17 cellular contexts compared by ENCODE assay signal in the genomic region with DNA sequence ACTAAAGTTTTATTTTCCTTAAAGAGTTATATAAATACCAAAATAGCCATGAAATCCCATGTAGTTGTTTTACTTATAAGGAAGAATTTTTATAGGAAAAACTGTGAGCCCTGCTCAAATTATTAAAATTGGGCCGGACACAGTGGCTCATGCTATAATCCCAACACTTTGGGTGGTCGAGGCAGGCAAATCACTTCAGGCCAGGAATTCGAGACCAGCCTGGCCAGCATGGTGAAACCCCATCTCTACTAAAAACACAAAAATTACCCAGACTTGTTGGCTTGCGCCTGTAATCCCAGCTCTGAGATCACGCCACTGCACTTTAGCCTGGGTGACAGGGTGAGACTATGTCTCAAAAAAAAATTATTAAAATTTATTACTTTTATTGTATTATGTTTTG.
A peak's percentile ranks its signal among the peaks of the same experiment; 100 is the strongest.
DNase-seq lines count a peak whose midpoint lies in the region; ATAC-seq and TF ChIP-seq lines count a peak whose summit lies in the region.
"Had no signal": no experiment of that assay in that cellular context is flagged by ENCODE, and none has a peak within 500 bp of the region (broad histone marks: within the 10 kb centered on the region; RNA-seq: fewer than 3 reads in every experiment).

No MANE protein-coding gene starts in this region.

- peak overlapping the region in 7 of 11 experiments; percentile 45 to 72 (median 52); a peak in 13 of 22 replicates for H3K4me2 ChIP-seq in BLaER1 treated with 17β-estradiol and CSF1 and Interleukin-3, amounts not matched to agents 10 nM and 100 nM

- peaks cover 13 to 33% (median 31%) of the 10 kb centered on the region in 3 donors for H3K4me1 Mint-ChIP-seq in CD8-positive, alpha-beta memory T cell
- peaks cover 76% of the 10 kb centered on the region for H3K4me1 Mint-ChIP-seq in activated T-helper 1 cell treated with anti-CD3 and anti-CD28 coated beads, Interleukin-12 subunit alpha, Interleukin-12 subunit beta, Interleukin-2, Interleukin-4 antibody, amounts not matched to agents 30 ng/mL and 10 ng/mL and 1 ng/mL, durations not matched to agents 14 hours and 24 hours and 36 hours (ENCODE audit: low read depth)
- H3K4me1 Mint-ChIP-seq in memory B cell (peaks cover 26% of the 10 kb centered on the region), type B pancreatic cell (ENCODE audit: unreplicated experiment) (no peaks in the 10 kb centered on the region)

- no peaks in the 10 kb centered on the region for H3K27me3 ChIP-seq in BLaER1 treated with 17β-estradiol and CSF1 and Interleukin-3, amounts not matched to agents 10 nM and 100 nM
- H3K27me3 ChIP-seq in CD8-positive, alpha-beta memory T cell (ENCODE audit: insufficient read depth, low read length, poor library complexity, severe bottlenecking), result no peaks in the 10 kb centered on the region
- H3K27me3 ChIP-seq: colonic mucosa, ovary, right lobe of liver, transverse colon had no signal

- H3K9me3 Mint-ChIP-seq in CD8-positive, alpha-beta memory T cell, result no peaks in the 10 kb centered on the region
- H3K9me3 Mint-ChIP-seq in activated T-helper 1 cell treated with anti-CD3 and anti-CD28 coated beads, Interleukin-12 subunit alpha, Interleukin-12 subunit beta, Interleukin-2, Interleukin-4 antibody, amounts not matched to agents 30 ng/mL and 10 ng/mL and 1 ng/mL, durations not matched to agents 14 hours and 24 hours and 36 hours, result peaks cover 21% of the 10 kb centered on the region
- peaks cover 5% of the 10 kb centered on the region for H3K9me3 Mint-ChIP-seq in memory B cell
- H3K9me3 Mint-ChIP-seq in type B pancreatic cell, result no peaks in the 10 kb centered on the region

- no peak for DNase-seq in CD8-positive, alpha-beta memory T cell
- DNase-seq in activated T-helper 1 cell treated with anti-CD3 and anti-CD28 coated beads, Interleukin-12 subunit alpha, Interleukin-12 subunit beta, Interleukin-2, Interleukin-4 antibody, amounts not matched to agents 30 ng/mL and 10 ng/mL and 1 ng/mL, durations not matched to agents 14 hours and 24 hours and 36 hours (ENCODE audit: low spot score), result no peak
- DNase-seq in memory B cell (ENCODE audit: low spot score in 2 of 2) (no peak), hippocampal formation (lab: John Stamatoyannopoulos, UW) (no peak), type B pancreatic cell (ENCODE audit: extremely low spot score, unreplicated experiment) (no peak)
- DNase-seq: activated gamma-delta T cell treated with Interleukin-2 at 50 U/mL for 16 hours; colonic mucosa; GDM1; lower lobe of right lung; NCI-H774; ovary; right lobe of liver; stimulated activated naive CD4-positive, alpha-beta T cell treated with Interleukin-2 at 50 U/mL for 16 hours; transverse colon had no signal

- no peak for ATAC-seq in memory B cell (ENCODE audit: low read depth)
- no peak for ATAC-seq in GM21447 (IDR thresholded peaks at IDR 0.05; ENCODE audit: unreplicated experiment)

- no peaks in the 10 kb centered on the region for H3K27me3 Mint-ChIP-seq in CD8-positive, alpha-beta memory T cell
- no peaks in the 10 kb centered on the region for H3K27me3 Mint-ChIP-seq in activated T-helper 1 cell treated with anti-CD3 and anti-CD28 coated beads, Interleukin-12 subunit alpha, Interleukin-12 subunit beta, Interleukin-2, Interleukin-4 antibody, amounts not matched to agents 30 ng/mL and 10 ng/mL and 1 ng/mL, durations not matched to agents 14 hours and 24 hours and 36 hours (ENCODE audit: insufficient read depth)
- H3K27me3 Mint-ChIP-seq in memory B cell (no peaks in the 10 kb centered on the region), type B pancreatic cell (no peaks in the 10 kb centered on the region)

- H3K27ac ChIP-seq in BLaER1 treated with 17β-estradiol and CSF1 and Interleukin-3, amounts not matched to agents 10 nM and 100 nM, result peak overlapping the region; percentile 46 to 85 (median 74); a peak in 21 of 22 replicates
- H3K27ac ChIP-seq in CD8-positive, alpha-beta memory T cell (ENCODE audit: low read depth, low read length), result no peak overlapping the region
- H3K27ac ChIP-seq: colonic mucosa, lower lobe of right lung, ovary, right lobe of liver had no signal

- H3K36me3 ChIP-seq in BLaER1 treated with 17β-estradiol and CSF1 and Interleukin-3, amounts not matched to agents 10 nM and 100 nM, result no peaks in the 10 kb centered on the region
- H3K36me3 ChIP-seq in CD8-positive, alpha-beta memory T cell (ENCODE audit: insufficient read depth, low read length), result no peaks in the 10 kb centered on the region
- H3K36me3 ChIP-seq: colonic mucosa, HAP-1, lower lobe of right lung, ovary, right lobe of liver, transverse colon had no signal

- POLR2A ChIA-PET in CD8-positive, alpha-beta memory T cell (lab: Charles Lee), result no interaction called here

- H3K4me3 ChIP-seq in BLaER1 treated with 17β-estradiol and CSF1 and Interleukin-3, amounts not matched to agents 10 nM and 100 nM, result no peak overlapping the region
- H3K4me3 ChIP-seq in CD8-positive, alpha-beta memory T cell (ENCODE audit: low read length), result no peak overlapping the region
- H3K4me3 ChIP-seq: colonic mucosa, HAP-1, lower lobe of right lung, ovary, right lobe of liver, transverse colon had no signal

- H3K4me1 ChIP-seq in BLaER1 treated with 17β-estradiol and CSF1 and Interleukin-3, amounts not matched to agents 10 nM and 100 nM, result peaks cover 7 to 42% (median 21%) of the 10 kb centered on the region in 10 experiments
- peaks cover 8% of the 10 kb centered on the region for H3K4me1 ChIP-seq in CD8-positive, alpha-beta memory T cell (ENCODE audit: insufficient read depth, low read length)
- H3K4me1 ChIP-seq: colonic mucosa, HAP-1, right lobe of liver had no signal

- peak overlapping the region in 4 of 11 experiments; percentile 32 to 53 (median 46); a peak in 5 of 22 replicates for H3K9ac ChIP-seq in BLaER1 treated with 17β-estradiol and CSF1 and Interleukin-3, amounts not matched to agents 10 nM and 100 nM

- CTCF ChIA-PET in CD8-positive, alpha-beta memory T cell (lab: Charles Lee), result no interaction called here

- TF ChIP-seq CTCF in type B pancreatic cell (conservative IDR thresholded peaks at IDR 0.05), result no peak

- H3K36me3 Mint-ChIP-seq in CD8-positive, alpha-beta memory T cell, result no peaks in the 10 kb centered on the region
- peaks cover 11% of the 10 kb centered on the region for H3K36me3 Mint-ChIP-seq in activated T-helper 1 cell treated with anti-CD3 and anti-CD28 coated beads, Interleukin-12 subunit alpha, Interleukin-12 subunit beta, Interleukin-2, Interleukin-4 antibody, amounts not matched to agents 30 ng/mL and 10 ng/mL and 1 ng/mL, durations not matched to agents 14 hours and 24 hours and 36 hours (ENCODE audit: low read depth)
- H3K36me3 Mint-ChIP-seq in memory B cell (peaks cover 5% of the 10 kb centered on the region), type B pancreatic cell (no peaks in the 10 kb centered on the region)

- H4K20me1 ChIP-seq in BLaER1 treated with 17β-estradiol and CSF1 and Interleukin-3, amounts not matched to agents 10 nM and 100 nM, result no peaks in the 10 kb centered on the region

- H3K4me3 Mint-ChIP-seq in CD8-positive, alpha-beta memory T cell, result no peak overlapping the region
- no peak overlapping the region for H3K4me3 Mint-ChIP-seq in activated T-helper 1 cell treated with anti-CD3 and anti-CD28 coated beads, Interleukin-12 subunit alpha, Interleukin-12 subunit beta, Interleukin-2, Interleukin-4 antibody, amounts not matched to agents 30 ng/mL and 10 ng/mL and 1 ng/mL, durations not matched to agents 14 hours and 24 hours and 36 hours
- no peak overlapping the region for H3K4me3 Mint-ChIP-seq in memory B cell
- no peak overlapping the region for H3K4me3 Mint-ChIP-seq in type B pancreatic cell

- intact Hi-C loops in activated T-helper 1 cell treated with anti-CD3 and anti-CD28 coated beads, Interleukin-12 subunit alpha, Interleukin-12 subunit beta, Interleukin-2, Interleukin-4 antibody, amounts not matched to agents 30 ng/mL and 10 ng/mL and 1 ng/mL, durations not matched to agents 14 hours and 24 hours and 36 hours (cut with micrococcal nuclease), result loop anchor here (1.0 kb wide), 8 partner anchors 29 to 277 kb away; no protein-coding TSS in a partner anchor

- H3K9me3 ChIP-seq in BLaER1 treated with 17β-estradiol and CSF1 and Interleukin-3, amounts not matched to agents 10 nM and 100 nM (replicated peaks in 1 of 11), result peaks cover 0 to 5% (median 0%) of the 10 kb centered on the region in 11 experiments; a peak in 2 of 22 replicates
- H3K9me3 ChIP-seq in CD8-positive, alpha-beta memory T cell (ENCODE audit: low read length), result no peaks in the 10 kb centered on the region
- H3K9me3 ChIP-seq: colonic mucosa, HAP-1, lower lobe of right lung, ovary, right lobe of liver, transverse colon had no signal

- H3K27ac Mint-ChIP-seq in CD8-positive, alpha-beta memory T cell, result peak overlapping the region in 5 of 8 donors; percentile 15 to 56 (median 19)
- H3K27ac Mint-ChIP-seq in activated T-helper 1 cell treated with anti-CD3 and anti-CD28 coated beads, Interleukin-12 subunit alpha, Interleukin-12 subunit beta, Interleukin-2, Interleukin-4 antibody, amounts not matched to agents 30 ng/mL and 10 ng/mL and 1 ng/mL, durations not matched to agents 14 hours and 24 hours and 36 hours, result peak overlapping the region; percentile 72
- H3K27ac Mint-ChIP-seq in memory B cell, result peak overlapping the region; percentile 96
- H3K27ac Mint-ChIP-seq in type B pancreatic cell, result no peak overlapping the region
